Comparison of ENCODE assay signal across 8 cellular contexts in the genomic region with DNA sequence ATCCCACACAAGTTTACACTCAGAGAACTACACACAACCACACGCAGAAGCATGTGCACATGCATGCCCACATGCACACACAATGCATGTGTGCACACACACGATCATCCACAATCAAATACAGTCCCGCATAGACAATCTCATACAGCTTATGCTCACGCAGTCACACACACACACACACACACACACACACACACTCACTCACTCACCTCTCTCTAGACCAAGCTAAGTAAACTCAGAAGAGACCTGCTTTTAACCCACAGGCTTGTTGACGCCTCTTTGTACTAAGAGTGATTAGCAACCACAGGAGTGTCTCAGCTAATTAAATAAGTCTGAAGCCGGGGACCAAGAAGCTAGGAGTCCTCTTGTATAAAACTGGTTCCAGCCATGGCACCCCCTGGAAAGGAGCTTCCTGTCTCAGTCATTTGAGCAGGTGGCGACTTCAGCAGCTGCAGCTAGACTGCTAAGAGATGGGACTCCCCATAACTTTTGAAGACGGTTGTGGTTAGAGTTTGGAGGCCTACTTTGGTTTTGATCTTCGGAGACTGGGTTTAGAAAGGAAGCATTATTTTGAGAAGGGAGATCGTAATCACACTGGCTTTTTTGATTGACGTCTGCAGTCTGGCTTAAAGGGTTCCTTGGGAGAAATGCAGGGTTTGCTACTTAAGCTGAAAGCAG.
DNase-seq lines count a peak whose midpoint lies in the region; ATAC-seq and TF ChIP-seq lines count a peak whose summit lies in the region.

No MANE protein-coding gene starts in this region.

- H3K9me3 Mint-ChIP-seq in Caco-2 (ENCODE audit: unreplicated experiment): no peaks in the 10 kb centered on the region
- H3K9me3 Mint-ChIP-seq in activated CD8-positive, alpha-beta memory T cell treated with anti-CD3 and anti-CD28 coated beads, Interleukin-2, amount 10 ng/mL, durations not matched to agents 7 days and 5 days (ENCODE audit: low read depth): no peaks in the 10 kb centered on the region
- H3K9me3 Mint-ChIP-seq in natural killer cell: no peaks in the 10 kb centered on the region

- no peaks in the 10 kb centered on the region for H3K9me3 ChIP-seq in Caco-2

- intact Hi-C loops in Caco-2 (cut with micrococcal nuclease; ENCODE audit: unreplicated experiment) (no loop called here), natural killer cell (cut with micrococcal nuclease) (no loop called here)

- CTCF ChIA-PET in Caco-2 (lab: Charles Lee): interaction anchor here (1.2 kb wide), 1 partner anchor 19 kb away, joined by 4 read pairs; no protein-coding TSS in a partner anchor
- CTCF ChIA-PET in activated CD8-positive, alpha-beta memory T cell treated with anti-CD3 and anti-CD28 coated beads, Interleukin-2, amount 10 ng/mL, durations not matched to agents 7 days and 5 days (lab: Charles Lee): interaction anchor here (0.6 to 2.3 kb wide), 9 partner anchors 23 to 138 kb away, joined by 3 to 15 read pairs (median 4); no protein-coding TSS in a partner anchor

- DNase-seq in Caco-2 (no peak), natural killer cell (no peak), substantia nigra (lab: John Stamatoyannopoulos, UW) (no peak), T1000 (lab: John Stamatoyannopoulos, UW) (no peak), middle frontal gyrus (ENCODE audit: extremely low spot score, low spot score) (no peak)
- DNase-seq in Jurkat, Clone E6-1 (ENCODE audit: low read depth, low spot score): peak; percentile 100
- peak; percentile 83 for DNase-seq in activated CD8-positive, alpha-beta memory T cell treated with anti-CD3 and anti-CD28 coated beads, Interleukin-2, amount 10 ng/mL, durations not matched to agents 7 days and 5 days

- no peak overlapping the region for H3K27ac ChIP-seq in substantia nigra (ENCODE audit: low read depth, low read length, poor library complexity, severe bottlenecking)

- BruUV-seq in Caco-2 (replicated peaks; lab: Mats Ljungman, UMichigan): TSS peak; percentile 54

- H3K4me1 Mint-ChIP-seq in Caco-2 (ENCODE audit: low read depth, unreplicated experiment) (peaks cover 41% of the 10 kb centered on the region), natural killer cell (peaks cover 21 to 23% of the 10 kb centered on the region in 2 donors)
- peaks cover 50% of the 10 kb centered on the region for H3K4me1 Mint-ChIP-seq in activated CD8-positive, alpha-beta memory T cell treated with anti-CD3 and anti-CD28 coated beads, Interleukin-2, amount 10 ng/mL, durations not matched to agents 7 days and 5 days

- TF ChIP-seq CTCF in Caco-2 (IDR thresholded peaks at IDR 0.05; ENCODE audit: insufficient read depth in 1 of 2, low read depth in 1 of 2, low read length in 1 of 2, severe bottlenecking in 1 of 2, unreplicated experiment in 1 of 2) (no peak), natural killer cell (IDR thresholded peaks at IDR 0.05) (no peak)

- peak overlapping the region; percentile 84 for H3K27ac Mint-ChIP-seq in Caco-2 (ENCODE audit: unreplicated experiment)
- peak overlapping the region; percentile 89 for H3K27ac Mint-ChIP-seq in activated CD8-positive, alpha-beta memory T cell treated with anti-CD3 and anti-CD28 coated beads, Interleukin-2, amount 10 ng/mL, durations not matched to agents 7 days and 5 days
- peak overlapping the region; percentile 23 to 82 for H3K27ac Mint-ChIP-seq in natural killer cell

- H3K27me3 ChIP-seq in Caco-2 (replicated peaks; ENCODE audit: control insufficient read depth, insufficient read depth, low read length): no peaks in the 10 kb centered on the region

- no peak overlapping the region for H3K4me3 ChIP-seq in Caco-2 (ENCODE audit: low read depth, low read length)
- peak overlapping the region; percentile 43 for H3K4me3 ChIP-seq in Jurkat, Clone E6-1 (ENCODE audit: low read length)

- no peaks in the 10 kb centered on the region for H3K36me3 ChIP-seq in Caco-2 (ENCODE audit: control insufficient read depth, insufficient read depth, low read length)

- no peaks in the 10 kb centered on the region for H3K36me3 Mint-ChIP-seq in Caco-2 (ENCODE audit: insufficient read depth, unreplicated experiment)
- peaks cover 3% of the 10 kb centered on the region for H3K36me3 Mint-ChIP-seq in activated CD8-positive, alpha-beta memory T cell treated with anti-CD3 and anti-CD28 coated beads, Interleukin-2, amount 10 ng/mL, durations not matched to agents 7 days and 5 days
- H3K36me3 Mint-ChIP-seq in natural killer cell: no peaks in the 10 kb centered on the region

- peak overlapping the region; percentile 43 for H3K4me3 Mint-ChIP-seq in Caco-2 (ENCODE audit: unreplicated experiment)
- H3K4me3 Mint-ChIP-seq in activated CD8-positive, alpha-beta memory T cell treated with anti-CD3 and anti-CD28 coated beads, Interleukin-2, amount 10 ng/mL, durations not matched to agents 7 days and 5 days: peak overlapping the region; percentile 38
- peak overlapping the region; percentile 66 for H3K4me3 Mint-ChIP-seq in natural killer cell

- POLR2A ChIA-PET in Caco-2 (lab: Charles Lee): interaction anchor here (0.5 kb wide), 1 partner anchor 14 kb away, joined by 3 read pairs; no protein-coding TSS in a partner anchor

- ATAC-seq in GM21381 (IDR thresholded peaks at IDR 0.05; ENCODE audit: unreplicated experiment) (peak; percentile 73), natural killer cell (peak; percentile 80 to 89 (median 83))
- peak; percentile 82 for ATAC-seq in activated CD8-positive, alpha-beta memory T cell treated with anti-CD3 and anti-CD28 coated beads, Interleukin-2, amount 10 ng/mL, durations not matched to agents 7 days and 5 days

- peaks cover 51% of the 10 kb centered on the region for H3K4me1 ChIP-seq in Caco-2

- H3K27me3 Mint-ChIP-seq in Caco-2 (ENCODE audit: insufficient read depth, unreplicated experiment): no peaks in the 10 kb centered on the region
- H3K27me3 Mint-ChIP-seq in activated CD8-positive, alpha-beta memory T cell treated with anti-CD3 and anti-CD28 coated beads, Interleukin-2, amount 10 ng/mL, durations not matched to agents 7 days and 5 days: peaks cover 3% of the 10 kb centered on the region
- H3K27me3 Mint-ChIP-seq in natural killer cell (ENCODE audit: low read depth in 2 of 2): peaks cover 0 to 9% of the 10 kb centered on the region in 2 donors

Comparison
In these comparisons a context has a peak if more than half of its experiments do, and no peak if none do; other contexts are left out.
1. DNase-seq: peak in Jurkat, Clone E6-1 (single experiment) and activated CD8-positive, alpha-beta memory T cell treated with anti-CD3 and anti-CD28 coated beads, Interleukin-2, amount 10 ng/mL, durations not matched to agents 7 days and 5 days (single experiment); none in Caco-2 (0 of 2), natural killer cell (single experiment), substantia nigra (0 of 49), T1000 (single experiment) and middle frontal gyrus (single experiment).
2. Peak in every context shown above with its lines, with median percentiles within 50 percentile points of each other: H3K27ac Mint-ChIP-seq, H3K4me3 Mint-ChIP-seq and ATAC-seq.